ENCODE assay signal across 1 cellular context in the genomic region with DNA sequence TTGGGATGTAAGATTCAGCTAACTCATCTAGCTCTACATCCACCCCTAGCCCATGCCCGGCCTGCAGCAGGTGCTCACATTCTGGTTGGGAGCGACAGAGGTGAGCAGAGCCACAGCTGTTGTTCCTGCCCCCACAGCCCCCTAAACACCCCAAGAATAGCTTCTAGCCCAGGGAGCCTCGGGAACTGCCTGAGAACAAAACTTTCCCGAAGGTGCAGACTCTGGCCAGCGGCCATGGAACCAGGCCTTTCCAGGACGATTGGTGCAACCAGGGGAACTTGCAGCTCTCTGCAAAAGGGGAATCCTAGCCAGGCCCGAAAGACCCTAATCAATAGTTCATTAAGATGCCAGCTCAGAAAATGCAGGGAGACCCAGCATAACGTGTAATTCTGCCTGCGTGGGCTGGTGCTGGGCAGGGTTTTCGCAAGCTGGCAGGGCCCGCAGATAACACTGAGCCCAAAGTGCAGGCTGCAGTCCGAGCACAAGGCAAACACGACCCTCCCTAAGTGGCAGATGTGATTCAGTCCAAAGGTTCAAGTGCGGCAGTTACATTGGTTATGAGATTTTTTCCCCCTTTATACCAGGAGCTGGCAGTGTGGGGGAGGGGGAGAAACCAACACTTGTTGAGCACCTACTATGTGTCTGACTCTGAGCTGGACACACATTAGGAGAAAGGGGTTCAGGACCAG.
TF ChIP-seq lines count a peak whose summit lies in the region.

No MANE protein-coding gene starts in this region.

TF ChIP-seq in HepG2, 621 proteins besides CTCF, POLR2A, EP300 and RAD21 (continued from another document):
- peak; percentile 44; the same call in 1 of the 2 replicates for TF ChIP-seq CEBPG (CRISPR knock-in tag; IDR thresholded peaks at IDR 0.05)
- peak; percentile 92; the same call in 1 of the 2 replicates for TF ChIP-seq MTA1 (CRISPR knock-in tag; IDR thresholded peaks at IDR 0.05; ENCODE audit: borderline replicate concordance)
- TF ChIP-seq PITX1 (CRISPR knock-in tag; IDR thresholded peaks at IDR 0.05), result peak; percentile 62
- TF ChIP-seq GFI1 (CRISPR knock-in tag; IDR thresholded peaks at IDR 0.05; ENCODE audit: borderline replicate concordance), result peak; percentile 98
- peak; percentile 33; the same call in 1 of the 2 replicates for TF ChIP-seq PATZ1 (CRISPR knock-in tag; IDR thresholded peaks at IDR 0.05)
- 0 out of 2 replicates have a peak, but pooled peaks have one; percentile 54 for TF ChIP-seq NCOA1 (CRISPR knock-in tag; IDR thresholded peaks at IDR 0.05)
- TF ChIP-seq, protein P1, sequence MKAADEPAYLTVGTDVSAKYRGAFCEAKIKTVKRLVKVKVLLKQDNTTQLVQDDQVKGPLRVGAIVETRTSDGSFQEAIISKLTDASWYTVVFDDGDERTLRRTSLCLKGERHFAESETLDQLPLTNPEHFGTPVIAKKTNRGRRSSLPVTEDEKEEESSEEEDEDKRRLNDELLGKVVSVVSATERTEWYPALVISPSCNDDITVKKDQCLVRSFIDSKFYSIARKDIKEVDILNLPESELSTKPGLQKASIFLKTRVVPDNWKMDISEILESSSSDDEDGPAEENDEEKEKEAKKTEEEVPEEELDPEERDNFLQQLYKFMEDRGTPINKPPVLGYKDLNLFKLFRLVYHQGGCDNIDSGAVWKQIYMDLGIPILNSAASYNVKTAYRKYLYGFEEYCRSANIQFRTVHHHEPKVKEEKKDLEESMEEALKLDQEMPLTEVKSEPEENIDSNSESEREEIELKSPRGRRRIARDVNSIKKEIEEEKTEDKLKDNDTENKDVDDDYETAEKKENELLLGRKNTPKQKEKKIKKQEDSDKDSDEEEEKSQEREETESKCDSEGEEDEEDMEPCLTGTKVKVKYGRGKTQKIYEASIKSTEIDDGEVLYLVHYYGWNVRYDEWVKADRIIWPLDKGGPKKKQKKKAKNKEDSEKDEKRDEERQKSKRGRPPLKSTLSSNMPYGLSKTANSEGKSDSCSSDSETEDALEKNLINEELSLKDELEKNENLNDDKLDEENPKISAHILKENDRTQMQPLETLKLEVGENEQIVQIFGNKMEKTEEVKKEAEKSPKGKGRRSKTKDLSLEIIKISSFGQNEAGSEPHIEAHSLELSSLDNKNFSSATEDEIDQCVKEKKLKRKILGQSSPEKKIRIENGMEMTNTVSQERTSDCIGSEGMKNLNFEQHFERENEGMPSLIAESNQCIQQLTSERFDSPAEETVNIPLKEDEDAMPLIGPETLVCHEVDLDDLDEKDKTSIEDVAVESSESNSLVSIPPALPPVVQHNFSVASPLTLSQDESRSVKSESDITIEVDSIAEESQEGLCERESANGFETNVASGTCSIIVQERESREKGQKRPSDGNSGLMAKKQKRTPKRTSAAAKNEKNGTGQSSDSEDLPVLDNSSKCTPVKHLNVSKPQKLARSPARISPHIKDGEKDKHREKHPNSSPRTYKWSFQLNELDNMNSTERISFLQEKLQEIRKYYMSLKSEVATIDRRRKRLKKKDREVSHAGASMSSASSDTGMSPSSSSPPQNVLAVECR (CRISPR knock-in tag; IDR thresholded peaks at IDR 0.05; ENCODE audit: borderline replicate concordance), result peak; percentile 22; the same call in 1 of the 2 replicates
- TF ChIP-seq ZBTB20 (CRISPR knock-in tag; IDR thresholded peaks at IDR 0.05; ENCODE audit: borderline replicate concordance, low read depth), result 0 out of 2 replicates have a peak, but pooled peaks have one; percentile 23
- TF ChIP-seq HNRNPK (IDR thresholded peaks at IDR 0.05; ENCODE audit: low read depth, low read length, poor library complexity, severe bottlenecking), result no peak
- peak; percentile 88 for TF ChIP-seq ZNF292 (CRISPR knock-in tag; IDR thresholded peaks at IDR 0.05; ENCODE audit: borderline replicate concordance, low read depth)
- TF ChIP-seq SAP130 (CRISPR knock-in tag; IDR thresholded peaks at IDR 0.05; ENCODE audit: low read depth), result 0 out of 2 replicates have a peak, but pooled peaks have one; percentile 14
- peak; percentile 70; the same call in 1 of the 2 replicates for TF ChIP-seq ZBTB34 (CRISPR knock-in tag; IDR thresholded peaks at IDR 0.05)
- no peak for TF ChIP-seq PRMT3 (CRISPR knock-in tag; IDR thresholded peaks at IDR 0.05; ENCODE audit: borderline replicate concordance, low read depth)
- no peak for TF ChIP-seq SPEN (CRISPR knock-in tag; IDR thresholded peaks at IDR 0.05; ENCODE audit: low read depth)
- TF ChIP-seq ARID5B (CRISPR knock-in tag; IDR thresholded peaks at IDR 0.05), result peak; percentile 77
- TF ChIP-seq POGZ (CRISPR knock-in tag; IDR thresholded peaks at IDR 0.05), result peak; percentile 49; the same call in 1 of the 2 replicates
